In genomic region chr6:73180718-73181619, GRCh38 we compare ENCODE assay signal across 1 cellular context.
TF ChIP-seq lines count a peak whose summit lies in the region.

No MANE protein-coding gene starts in this region.

TF ChIP-seq in K562, 482 proteins besides CTCF, POLR2A, EP300 and RAD21 (continued from another document):
- TF ChIP-seq ZBTB11 (CRISPR knock-in tag; IDR thresholded peaks at IDR 0.05) (no peak), ZBTB26 (CRISPR knock-in tag; IDR thresholded peaks at IDR 0.05) (no peak), MLLT1 (IDR thresholded peaks at IDR 0.05) (no peak), DLX4 (CRISPR knock-in tag; IDR thresholded peaks at IDR 0.05) (no peak), CBX8 (IDR thresholded peaks at IDR 0.05; ENCODE audit: borderline replicate concordance, extremely low read depth, low read depth, low read length, poor library complexity, severe bottlenecking) (no peak), GTF2B (IDR thresholded peaks at IDR 0.05; ENCODE audit: extremely low read depth, insufficient read length) (no peak), KDM5B (IDR thresholded peaks at IDR 0.05; ENCODE audit: insufficient replicate concordance, low read depth, low read length) (no peak), SMC3 (conservative IDR thresholded peaks at IDR 0.05; ENCODE audit: insufficient read depth, low read depth, low read length) (peak; percentile 70), ZNF766 (CRISPR knock-in tag; conservative IDR thresholded peaks at IDR 0.05) (peak; percentile 81), HMBOX1 (IDR thresholded peaks at IDR 0.05) (peak; percentile 64), ATF3 (IDR thresholded peaks at IDR 0.05) (peak; percentile 41; the same call in 1 of the 2 replicates), ATF3 (CRISPR knock-in tag; conservative IDR thresholded peaks at IDR 0.05) (no peak), ZNF280A (IDR thresholded peaks at IDR 0.05; ENCODE audit: low read depth, partially characterized antibody) (no peak), CEBPB (tag; IDR thresholded peaks at IDR 0.05) (peak; percentile 50), RBM34 (IDR thresholded peaks at IDR 0.05; ENCODE audit: borderline replicate concordance, insufficient read depth, low read length) (no peak), NFXL1 (CRISPR knock-in tag; IDR thresholded peaks at IDR 0.05) (no peak), FIP1L1 (IDR thresholded peaks at IDR 0.05; ENCODE audit: low read depth, low read length, poor library complexity, severe bottlenecking) (no peak), RBM15 (IDR thresholded peaks at IDR 0.05; ENCODE audit: insufficient read depth, low read length) (no peak)
TF ChIP-seq in K562: peak in this region for 8.
